8 cellular contexts compared by ENCODE assay signal in genomic region chr10:11145498-11145855, GRCh38.
DNase-seq lines count a peak whose midpoint lies in the region; ATAC-seq, FAIRE-seq and TF ChIP-seq lines count a peak whose summit lies in the region.

No MANE protein-coding gene starts in this region.

- no peaks in the 10 kb centered on the region for H3K9me3 ChIP-seq in ascending aorta

- H3K4me1 ChIP-seq in ascending aorta, result peaks cover 0 to 10% of the 10 kb centered on the region in 2 donors

- ATAC-seq in GM18873 (IDR thresholded peaks at IDR 0.05; ENCODE audit: low FRiP score, unreplicated experiment), result peak; percentile 83
- peak; percentile 58 for ATAC-seq in HG02970 (IDR thresholded peaks at IDR 0.05; ENCODE audit: low FRiP score, unreplicated experiment)

- H3K27ac ChIP-seq in ascending aorta, result no peak overlapping the region

- no peak for TF ChIP-seq POLR2A in H54 (IDR thresholded peaks at IDR 0.05; ENCODE audit: low read depth, low read length)

- FAIRE-seq in H54 (lab: Jason Lieb, UNC), result no peak

- H3K27me3 ChIP-seq in ascending aorta, result no peaks in the 10 kb centered on the region

- no peak overlapping the region for H3K4me3 ChIP-seq in ascending aorta

- DNase-seq in SKM-1 treated with dmso at 0.1 percent for 144 hours (lab: John Stamatoyannopoulos, UW; ENCODE audit: unreplicated experiment) (peak; percentile 26), putamen (ENCODE audit: low spot score) (no peak), H54 (ENCODE audit: insufficient read length, low spot score) (no peak), ascending aorta (ENCODE audit: low spot score in 2 of 2) (no peak)
- peak; percentile 78 for DNase-seq in central memory CD4-positive, alpha-beta T cell
- DNase-seq in stimulated activated CD4-positive, alpha-beta T cell treated with anti-CD3 and anti-CD28 coated beads, Interleukin-15, amount 100 ng/mL, for 1 hour (ENCODE audit: low read depth in 1 of 2, low spot score in 1 of 2), result peak; percentile 22 to 37

- no peak for TF ChIP-seq CTCF in ascending aorta (IDR thresholded peaks at IDR 0.05)

- intact Hi-C loops in ascending aorta (cut with DNase I), result no loop called here

- no peaks in the 10 kb centered on the region for H3K36me3 ChIP-seq in ascending aorta

Comparison
In these comparisons a context has a peak if more than half of its experiments do, and no peak if none do; other contexts are left out.
1. DNase-seq: peak in SKM-1 treated with dmso at 0.1 percent for 144 hours (single experiment), central memory CD4-positive, alpha-beta T cell (single experiment) and stimulated activated CD4-positive, alpha-beta T cell treated with anti-CD3 and anti-CD28 coated beads, Interleukin-15, amount 100 ng/mL, for 1 hour (2 of 2); none in putamen (single experiment), H54 (single experiment) and ascending aorta (0 of 2).